Comparison of ENCODE assay signal across 24 cellular contexts in genomic region chr2:73307720-73308119, GRCh38. TPM values are rescaled to one million over a fixed set of nuclear protein-coding genes. Genes with fewer than 3 reads are reported as not detected.
DNase-seq lines count a peak whose midpoint lies in the region; TF ChIP-seq lines count a peak whose summit lies in the region.
"Had no signal": no experiment of that assay in that cellular context is flagged by ENCODE, and none has a peak within 500 bp of the region (broad histone marks: within the 10 kb centered on the region; RNA-seq: fewer than 3 reads in every experiment).

No MANE protein-coding gene starts in this region.

- no peak overlapping the region for H3K4me3 ChIP-seq in esophagus muscularis mucosa
- H3K4me3 ChIP-seq: ascending aorta, dorsolateral prefrontal cortex, skin epidermis had no signal

- TF ChIP-seq CTCF in esophagus muscularis mucosa (IDR thresholded peaks at IDR 0.05) = no peak

- no peaks in the 10 kb centered on the region for H3K9me3 ChIP-seq in esophagus muscularis mucosa
- H3K9me3 ChIP-seq: ascending aorta had no signal

- TF ChIP-seq EP300 in esophagus muscularis mucosa (IDR thresholded peaks at IDR 0.05) = no peak

- H3K4me1 ChIP-seq in esophagus muscularis mucosa = no peaks in the 10 kb centered on the region
- H3K4me1 ChIP-seq: ascending aorta had no signal

- H3K36me3 ChIP-seq in esophagus muscularis mucosa = no peaks in the 10 kb centered on the region
- H3K36me3 ChIP-seq: ascending aorta had no signal

- H3K27me3 ChIP-seq in esophagus muscularis mucosa = peaks cover 0 to 10% (median 0%) of the 10 kb centered on the region in 4 donors
- H3K27me3 ChIP-seq: ascending aorta had no signal

- DNase-seq in DMS79 (lab: John Stamatoyannopoulos, UW) = peak; percentile 34
- DNase-seq in NCI-H1092 treated with DMSO at 0.1 percent for 48 hours (lab: John Stamatoyannopoulos, UW) = peak; percentile 83
- DNase-seq in NCI-H2227 (lab: John Stamatoyannopoulos, UW; ENCODE audit: unreplicated experiment) = peak; percentile 78
- DNase-seq in esophagus muscularis mucosa (ENCODE audit: extremely low spot score) = peak; percentile 37
- DNase-seq in dermis blood vessel endothelial cell = no peak
- DNase-seq in medulla oblongata (ENCODE audit: extremely low spot score) = no peak
- no peak for DNase-seq in NCI-H2029 treated with DMSO at 0.1 percent for 48 hours (lab: John Stamatoyannopoulos, UW)
- DNase-seq: activated naive CD8-positive, alpha-beta T cell treated with anti-CD3 and anti-CD28 coated beads for 36 hours; CD4-positive, CD25-positive, alpha-beta regulatory T cell; GDM1; KBM-7; kidney glomerular epithelial cell; MM.1S; NCI-H2171; SIG-M5; SW 1271; T1000 had no signal

- no peak overlapping the region for H3K27ac ChIP-seq in esophagus muscularis mucosa (replicated peaks in 1 of 4)
- H3K27ac ChIP-seq: ascending aorta, dorsolateral prefrontal cortex, skin epidermis had no signal

- intact Hi-C loops in esophagus muscularis mucosa (cut with DNase I) = no loop called here

- TF ChIP-seq POLR2A in esophagus muscularis mucosa (IDR thresholded peaks at IDR 0.05; ENCODE audit: low read depth) = no peak

- WGBS in esophagus muscularis mucosa = 85% methylated on average over 8 of the region's 9 CpGs

RNA-seq across cellular contexts. Expression of gene EGR4, which starts 14.4 kb away (rescaled TPM):
- total RNA-seq in esophagus muscularis mucosa (under 1 TPM in 1 of 4 donors, not detected in 3; 0.17 TPM), dermis blood vessel endothelial cell (not detected in 2 replicates)
- total RNA-seq: ascending aorta, endothelial cell of umbilical vein, HT1080, myocyte, subcutaneous adipose tissue had no signal

RNA-seq across cellular contexts. Expression of gene FBXO41, which starts 23.4 kb away (rescaled TPM):
- total RNA-seq in esophagus muscularis mucosa (1 to 10 TPM; 1.7 to 6.0 (median 4.2) TPM), dermis blood vessel endothelial cell (0.19 and 0.34 TPM in 2 replicates)

Comparison
In these comparisons a context has a peak if more than half of its experiments do, and no peak if none do; other contexts are left out.
1. DNase-seq: peak in DMS79 (single experiment), NCI-H1092 treated with DMSO at 0.1 percent for 48 hours (single experiment), NCI-H2227 (single experiment) and esophagus muscularis mucosa (single experiment); none in dermis blood vessel endothelial cell (single experiment), medulla oblongata (single experiment) and NCI-H2029 treated with DMSO at 0.1 percent for 48 hours (single experiment).